Comparison of ENCODE assay signal across 30 cellular contexts in the genomic region with DNA sequence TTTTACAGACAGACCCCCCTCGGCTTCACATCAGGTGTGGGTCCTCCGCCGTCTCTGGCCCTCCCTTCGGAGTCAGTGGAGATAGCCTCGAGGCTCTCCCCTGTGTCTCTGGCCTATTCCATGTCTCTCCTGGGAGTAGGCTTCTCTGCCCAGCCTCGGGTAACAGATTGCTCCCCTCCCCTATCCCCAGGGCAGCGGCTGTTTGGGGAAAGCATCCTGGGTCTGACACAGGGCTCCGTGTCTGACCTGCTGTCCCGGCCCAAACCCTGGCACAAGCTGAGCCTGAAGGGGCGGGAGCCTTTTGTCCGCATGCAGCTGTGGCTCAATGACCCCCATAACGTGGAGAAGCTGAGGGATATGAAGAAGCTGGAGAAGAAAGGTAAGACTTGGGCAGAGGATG.
"Had no signal": no experiment of that assay in that cellular context is flagged by ENCODE, and none has a peak within 500 bp of the region (broad histone marks: within the 10 kb centered on the region; RNA-seq: fewer than 3 reads in every experiment).

No MANE protein-coding gene starts in this region.

- ATAC-seq: left colon; left lung; lower lobe of right lung; natural killer cell; pancreas; right cardiac atrium; sciatic nerve; stimulated activated effector memory CD8-positive, alpha-beta T cell treated with anti-CD3 and anti-CD28 coated beads, Interleukin-12 subunit alpha, Interleukin-12 subunit beta, amount 100 ng/mL, for 72 hours; upper lobe of right lung had no signal

- H3K4me3 ChIP-seq: left lung, lower lobe of right lung, pancreas, prostate gland, skin epidermis, suprapubic skin, thoracic aorta, tibial artery, upper lobe of right lung had no signal

- H3K4me3 Mint-ChIP-seq: immature natural killer cell; mesothelial cell of epicardium; naive B cell; natural killer cell; stimulated activated effector memory CD8-positive, alpha-beta T cell treated with anti-CD3 and anti-CD28 coated beads, Interleukin-12 subunit alpha, Interleukin-12 subunit beta, amount 100 ng/mL, for 72 hours; stimulated activated naive CD8-positive, alpha-beta T cell treated with anti-CD3 and anti-CD28 coated beads, Interleukin-15, Interleukin-2, amounts not matched to agents 100 ng/mL and 50 ng/mL, for 24 hours had no signal

- H3K27me3 ChIP-seq: pancreas, tibial artery, upper lobe of right lung had no signal

- H3K27ac ChIP-seq: left lung, lower lobe of right lung, pancreas, prostate gland, skin epidermis, suprapubic skin, thoracic aorta, tibial artery, upper lobe of right lung had no signal

- H3K4me1 ChIP-seq: left lung, lower lobe of right lung, pancreas, prostate gland, suprapubic skin, tibial artery, upper lobe of right lung had no signal

- H3K9me3 Mint-ChIP-seq: immature natural killer cell; mesothelial cell of epicardium; natural killer cell; stimulated activated effector memory CD8-positive, alpha-beta T cell treated with anti-CD3 and anti-CD28 coated beads, Interleukin-12 subunit alpha, Interleukin-12 subunit beta, amount 100 ng/mL, for 72 hours; stimulated activated naive CD8-positive, alpha-beta T cell treated with anti-CD3 and anti-CD28 coated beads, Interleukin-15, Interleukin-2, amounts not matched to agents 100 ng/mL and 50 ng/mL, for 24 hours had no signal

- H3K27me3 Mint-ChIP-seq: naive B cell had no signal

- H3K36me3 ChIP-seq: left lung, lower lobe of right lung, pancreas, prostate gland, suprapubic skin, thoracic aorta, tibial artery, upper lobe of right lung had no signal

- DNase-seq: hippocampal formation; immature natural killer cell; kidney; left colon; left lung; lower lobe of right lung; mammary epithelial cell; mesenchymal stem cell; naive B cell; natural killer cell; nucleus accumbens; retina; right cardiac atrium; stimulated activated CD4-positive, alpha-beta T cell treated with anti-CD3 and anti-CD28 coated beads, Interleukin-12 subunit alpha, Interleukin-12 subunit beta, amount 100 ng/mL, for 4 hours; stimulated activated CD4-positive, alpha-beta T cell treated with anti-CD3 and anti-CD28 coated beads, Interleukin-15, amount 100 ng/mL, for 24 hours; stimulated activated CD4-positive, alpha-beta T cell treated with anti-CD3 and anti-CD28 coated beads, Interleukin-2, amount 100 ng/mL, for 24 hours; stimulated activated CD4-positive, alpha-beta T cell treated with anti-CD3 and anti-CD28 coated beads, Interleukin-4, amount 100 ng/mL, for 1 hour; stimulated activated naive CD4-positive, alpha-beta T cell; tibial artery; trophoblast cell; upper lobe of right lung had no signal

- H3K36me3 Mint-ChIP-seq: immature natural killer cell; naive B cell; natural killer cell; stimulated activated effector memory CD8-positive, alpha-beta T cell treated with anti-CD3 and anti-CD28 coated beads, Interleukin-12 subunit alpha, Interleukin-12 subunit beta, amount 100 ng/mL, for 72 hours had no signal

- H3K4me1 Mint-ChIP-seq: immature natural killer cell; mesothelial cell of epicardium; natural killer cell; stimulated activated effector memory CD8-positive, alpha-beta T cell treated with anti-CD3 and anti-CD28 coated beads, Interleukin-12 subunit alpha, Interleukin-12 subunit beta, amount 100 ng/mL, for 72 hours had no signal

- H3K27ac Mint-ChIP-seq: immature natural killer cell; mesothelial cell of epicardium; natural killer cell; stimulated activated effector memory CD8-positive, alpha-beta T cell treated with anti-CD3 and anti-CD28 coated beads, Interleukin-12 subunit alpha, Interleukin-12 subunit beta, amount 100 ng/mL, for 72 hours; stimulated activated naive CD8-positive, alpha-beta T cell treated with anti-CD3 and anti-CD28 coated beads, Interleukin-15, Interleukin-2, amounts not matched to agents 100 ng/mL and 50 ng/mL, for 24 hours had no signal

- H3K9me3 ChIP-seq: left lung, lower lobe of right lung, pancreas, prostate gland, suprapubic skin, tibial artery, upper lobe of right lung had no signal
